Comparison of ENCODE assay signal across 1 cellular context in genomic region chr11:120231963-120232362, GRCh38.
TF ChIP-seq lines count a peak whose summit lies in the region.

No MANE protein-coding gene starts in this region.

TF ChIP-seq in HepG2, 621 proteins besides CTCF, POLR2A, EP300 and RAD21 (continued from another document):
- TF ChIP-seq AHDC1 (CRISPR knock-in tag; IDR thresholded peaks at IDR 0.05; ENCODE audit: borderline replicate concordance) (no peak), RARA (CRISPR knock-in tag; IDR thresholded peaks at IDR 0.05) (no peak), TFAP4 (IDR thresholded peaks at IDR 0.05; ENCODE audit: borderline replicate concordance, low read depth) (no peak), CSRNP1 (CRISPR knock-in tag; IDR thresholded peaks at IDR 0.05) (no peak), SKI (IDR thresholded peaks at IDR 0.05; ENCODE audit: partially characterized antibody) (no peak), ARNT (IDR thresholded peaks at IDR 0.05) (no peak), SALL1 (CRISPR knock-in tag; IDR thresholded peaks at IDR 0.05) (no peak)
